In the genomic region with DNA sequence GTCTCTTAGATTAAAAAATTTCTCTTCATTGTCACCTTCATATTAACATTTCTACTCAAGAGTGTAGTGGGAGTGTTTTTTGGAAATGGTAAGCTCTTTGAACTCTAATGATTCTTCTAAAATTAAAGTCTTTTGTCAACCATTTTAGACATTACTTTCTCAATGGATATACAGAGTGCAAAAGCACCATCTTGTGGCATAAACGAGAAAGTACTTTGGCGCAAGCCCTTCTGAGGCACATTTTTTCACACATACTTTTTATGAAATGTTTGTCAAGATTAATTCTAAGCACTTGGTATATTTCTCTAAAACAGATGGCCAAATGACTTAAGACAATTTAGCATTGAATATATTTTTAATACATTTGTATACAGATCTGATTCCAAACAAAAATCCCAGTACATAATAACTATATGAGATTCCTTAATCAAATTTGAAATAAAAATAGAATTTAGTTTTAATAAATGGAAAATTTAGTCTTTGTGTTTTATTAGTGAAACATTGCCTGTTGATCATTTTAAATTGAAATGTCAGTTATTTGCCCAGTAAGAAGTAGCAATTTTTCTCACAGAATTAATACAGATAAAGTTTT, we compare ENCODE assay signal across 8 cellular contexts.
DNase-seq lines count a peak whose midpoint lies in the region; ATAC-seq and TF ChIP-seq lines count a peak whose summit lies in the region.

No MANE protein-coding gene starts in this region.

- H3K36me3 ChIP-seq in ascending aorta (no peaks in the 10 kb centered on the region), thyroid gland (no peaks in the 10 kb centered on the region)

- H3K27me3 ChIP-seq in ascending aorta (no peaks in the 10 kb centered on the region), thyroid gland (no peaks in the 10 kb centered on the region)

- WGBS in thyroid gland, 2 donors, result 3 to 5% methylated on average over 2 of the region's 2 CpGs

- H3K4me3 ChIP-seq in ascending aorta (no peak overlapping the region), thyroid gland (replicated peaks in 1 of 3) (no peak overlapping the region)

- DNase-seq in D341Med (ENCODE audit: low spot score) (peak; percentile 38), NCI-H226 (peak; percentile 35), ascending aorta (ENCODE audit: low spot score in 2 of 2) (no peak), iPS-NIHi11 (ENCODE audit: low spot score) (peak; percentile 58), thyroid gland (peak; percentile 2 to 3)
- DNase-seq in activated effector memory CD4-positive, alpha-beta T cell treated with Interleukin-2 at 50 U/mL for 16 hours, result no peak

- H3K9me3 ChIP-seq in ascending aorta (no peaks in the 10 kb centered on the region), thyroid gland (no peaks in the 10 kb centered on the region)

- intact Hi-C loops in ascending aorta (cut with DNase I) (loop anchor here (10.0 kb wide), 1 partner anchor 159 kb away; no protein-coding TSS in a partner anchor), thyroid gland (cut with DNase I) (loop anchor here (10.0 kb wide), 1 partner anchor 1809 kb away; no protein-coding TSS in a partner anchor)

- no peak for TF ChIP-seq POLR2A in thyroid gland (IDR thresholded peaks at IDR 0.05)

- no peaks in the 10 kb centered on the region for H3K4me1 ChIP-seq in ascending aorta
- no peaks in the 10 kb centered on the region for H3K4me1 ChIP-seq in thyroid gland

- TF ChIP-seq CTCF in ascending aorta (IDR thresholded peaks at IDR 0.05) (peak; percentile 41 to 76 (median 53)), thyroid gland (IDR thresholded peaks at IDR 0.05) (peak; percentile 29 to 63 (median 48))

- H3K27ac ChIP-seq in ascending aorta (no peak overlapping the region), thyroid gland (no peak overlapping the region)

- ATAC-seq in GM18868 (IDR thresholded peaks at IDR 0.05; ENCODE audit: unreplicated experiment) (peak; percentile 82), HG03066 (IDR thresholded peaks at IDR 0.05; ENCODE audit: low read depth, unreplicated experiment) (peak; percentile 44)

Comparison
In these comparisons a context has a peak if more than half of its experiments do, and no peak if none do; other contexts are left out.
1. DNase-seq: peak in D341Med (single experiment), NCI-H226 (single experiment), iPS-NIHi11 (single experiment) and thyroid gland (2 of 2); none in ascending aorta (0 of 2) and activated effector memory CD4-positive, alpha-beta T cell treated with Interleukin-2 at 50 U/mL for 16 hours (single experiment).